In the genomic region with DNA sequence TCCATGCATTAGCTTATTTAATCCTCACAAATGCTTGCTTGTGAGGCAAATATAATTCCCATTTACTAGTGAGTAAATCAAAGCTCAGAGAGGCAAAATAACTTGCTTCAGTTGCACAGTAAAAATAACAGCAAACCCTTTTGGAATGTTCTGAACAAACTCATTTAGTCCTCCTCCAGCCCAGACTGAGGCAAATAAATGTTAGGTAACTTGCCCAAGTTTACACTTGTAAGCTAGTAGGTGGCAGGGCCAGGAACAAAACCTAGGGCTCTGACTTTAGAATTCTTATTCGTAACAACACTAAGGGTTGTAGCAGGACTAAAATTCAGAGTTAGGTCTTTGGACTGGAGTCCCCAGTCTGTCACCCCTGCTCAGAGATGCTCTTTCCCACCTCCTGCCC, we compare ENCODE assay signal across 9 cellular contexts.
"Had no signal": no experiment of that assay in that cellular context is flagged by ENCODE, and none has a peak within 500 bp of the region (broad histone marks: within the 10 kb centered on the region; RNA-seq: fewer than 3 reads in every experiment).

No MANE protein-coding gene starts in this region.

- H3K9me3 Mint-ChIP-seq: HFFc6 had no signal

- H3K27ac ChIP-seq: GM23248, HL-60 had no signal

- H3K4me3 ChIP-seq: GM23248, HAP-1, K562 had no signal

- H2AFZ ChIP-seq: GM23248 had no signal

- H3K9me3 ChIP-seq: HAP-1 had no signal

- H3K36me3 ChIP-seq: HAP-1 had no signal

- H3K27ac Mint-ChIP-seq: HFFc6 had no signal

- DNase-seq: GM23248, GOT3, H7, HFFc6, IMR-90 had no signal

- H3K9ac ChIP-seq: GM23248 had no signal

- FAIRE-seq: K562 had no signal

- ATAC-seq: HCT116, K562 had no signal

- H3K4me3 Mint-ChIP-seq: HFFc6 had no signal
